Comparison of ENCODE assay signal across 8 cellular contexts in genomic region chr6:42075159-42075838, GRCh38. TPM values are rescaled to one million over a fixed set of nuclear protein-coding genes. Genes with fewer than 3 reads are reported as not detected.
DNase-seq lines count a peak whose midpoint lies in the region; ATAC-seq, FAIRE-seq and TF ChIP-seq lines count a peak whose summit lies in the region.

No MANE protein-coding gene starts in this region.

- TF ChIP-seq CTCF in GM13977 (IDR thresholded peaks at IDR 0.05; ENCODE audit: extremely low read depth, insufficient read depth, missing control alignments) (peak; percentile 82), choroid plexus epithelial cell (conservative IDR thresholded peaks at IDR 0.05; ENCODE audit: low read depth, low read length) (peak; percentile 98), liver (IDR thresholded peaks at IDR 0.05; ENCODE audit: low read depth, low read length, missing input control) (peak; percentile 75)

- intact Hi-C loops in activated CD4-positive, alpha-beta T cell treated with anti-CD3 and anti-CD28 coated beads for 36 hours (cut with DNase I, micrococcal nuclease): loop anchor here (1.0 to 5.0 kb wide), 4 partner anchors 29 to 142 kb away; partner anchors contain the start of gene MRPS10 (in 1 of the 2)

- H3K36me3 ChIP-seq in liver (ENCODE audit: control insufficient read depth in 4 of 4, insufficient read depth in 3 of 4, low read depth in 1 of 4, low read length in 3 of 4): peaks cover 16 to 52% (median 38%) of the 10 kb centered on the region in 4 donors

- no peak overlapping the region for H3K9ac ChIP-seq in liver (ENCODE audit: low read depth in 1 of 2, low read length in 2 of 2)

- no peaks in the 10 kb centered on the region for H3K9me3 ChIP-seq in liver (ENCODE audit: control insufficient read depth in 4 of 4, low read length in 3 of 4)

- POLR2A ChIA-PET in activated CD4-positive, alpha-beta T cell treated with anti-CD3 and anti-CD28 coated beads for 36 hours (lab: Charles Lee): no interaction called here

- no peak overlapping the region for H3K27ac Mint-ChIP-seq in activated CD4-positive, alpha-beta T cell treated with anti-CD3 and anti-CD28 coated beads for 36 hours

- no peaks in the 10 kb centered on the region for H3K27me3 Mint-ChIP-seq in activated CD4-positive, alpha-beta T cell treated with anti-CD3 and anti-CD28 coated beads for 36 hours

- no peaks in the 10 kb centered on the region for H3K27me3 ChIP-seq in liver (ENCODE audit: control insufficient read depth in 4 of 4, insufficient read depth in 4 of 4, low read length in 3 of 4)

- WGBS in liver: 42% methylated on average over 7 of the region's 7 CpGs

- H3K36me3 Mint-ChIP-seq in activated CD4-positive, alpha-beta T cell treated with anti-CD3 and anti-CD28 coated beads for 36 hours (ENCODE audit: low read depth): peaks cover 37% of the 10 kb centered on the region

- FAIRE-seq in A204.1 (lab: Jason Lieb, UNC): peak; percentile 90

- peaks cover 3% of the 10 kb centered on the region for H3K4me1 Mint-ChIP-seq in activated CD4-positive, alpha-beta T cell treated with anti-CD3 and anti-CD28 coated beads for 36 hours

- in situ Hi-C loops in GM13977 (cut with MboI; ENCODE audit: low pct_unique_long_range_greater_than_20kb, low sequenced_read_pairs, unreplicated experiment): no loop called here

- peak; percentile 88 to 93 for TF ChIP-seq RAD21 in liver (IDR thresholded peaks at IDR 0.05)

- H3K9me3 Mint-ChIP-seq in activated CD4-positive, alpha-beta T cell treated with anti-CD3 and anti-CD28 coated beads for 36 hours (ENCODE audit: low read depth): no peaks in the 10 kb centered on the region

- peak; percentile 63 for ATAC-seq in activated CD4-positive, alpha-beta T cell treated with anti-CD3 and anti-CD28 coated beads for 36 hours

- DNase-seq in GM13977 (ENCODE audit: low spot score) (peak; percentile 66), NCI-H345 treated with DMSO at 0.1 percent for 48 hours (lab: John Stamatoyannopoulos, UW; ENCODE audit: unreplicated experiment) (peak; percentile 32), choroid plexus epithelial cell (ENCODE audit: low read depth) (peak; percentile 83), putamen (ENCODE audit: low spot score) (no peak)
- DNase-seq in activated CD4-positive, alpha-beta T cell treated with anti-CD3 and anti-CD28 coated beads for 36 hours: peak; percentile 82
- peak; percentile 16 for DNase-seq in stimulated activated CD8-positive, alpha-beta memory T cell treated with anti-CD3 and anti-CD28 coated beads, Interleukin-12 subunit alpha, Interleukin-12 subunit beta, amount 100 ng/mL, for 4 hours (ENCODE audit: low read depth)

- no peak overlapping the region for H3K4me3 Mint-ChIP-seq in activated CD4-positive, alpha-beta T cell treated with anti-CD3 and anti-CD28 coated beads for 36 hours

- H3K27ac ChIP-seq in liver (ENCODE audit: low read depth in 1 of 2, low read length in 2 of 2): no peak overlapping the region

- no peak overlapping the region for H3K4me3 ChIP-seq in choroid plexus epithelial cell (ENCODE audit: low read depth, low read length)
- no peak overlapping the region for H3K4me3 ChIP-seq in liver (ENCODE audit: low read depth in 1 of 3, low read length in 3 of 3)

- H3K4me1 ChIP-seq in liver (ENCODE audit: control insufficient read depth in 4 of 4, insufficient read depth in 4 of 4, low read length in 3 of 4): no peaks in the 10 kb centered on the region

- CTCF ChIA-PET in activated CD4-positive, alpha-beta T cell treated with anti-CD3 and anti-CD28 coated beads for 36 hours (lab: Charles Lee): interaction anchor here (0.7 to 3.5 kb wide), 8 partner anchors 10 to 472 kb away, joined by 3 to 15 read pairs (median 3); no protein-coding TSS in a partner anchor

TF ChIP-seq in liver, 16 proteins besides CTCF, POLR2A, EP300 and RAD21:
- TF ChIP-seq JUND (IDR thresholded peaks at IDR 0.05) (no peak), HNF4A (conservative IDR thresholded peaks at IDR 0.05) (no peak), TAF1 (conservative IDR thresholded peaks at IDR 0.05) (no peak), FOXA2 (IDR thresholded peaks at IDR 0.05) (no peak), FOXA1 (IDR thresholded peaks at IDR 0.05) (no peak), HNF4G (IDR thresholded peaks at IDR 0.05) (no peak), REST (IDR thresholded peaks at IDR 0.05) (no peak), NR2F2 (IDR thresholded peaks at IDR 0.05) (no peak), EGR1 (IDR thresholded peaks at IDR 0.05; ENCODE audit: low read depth in 2 of 2) (no peak)
- TF ChIP-seq, protein P1, sequence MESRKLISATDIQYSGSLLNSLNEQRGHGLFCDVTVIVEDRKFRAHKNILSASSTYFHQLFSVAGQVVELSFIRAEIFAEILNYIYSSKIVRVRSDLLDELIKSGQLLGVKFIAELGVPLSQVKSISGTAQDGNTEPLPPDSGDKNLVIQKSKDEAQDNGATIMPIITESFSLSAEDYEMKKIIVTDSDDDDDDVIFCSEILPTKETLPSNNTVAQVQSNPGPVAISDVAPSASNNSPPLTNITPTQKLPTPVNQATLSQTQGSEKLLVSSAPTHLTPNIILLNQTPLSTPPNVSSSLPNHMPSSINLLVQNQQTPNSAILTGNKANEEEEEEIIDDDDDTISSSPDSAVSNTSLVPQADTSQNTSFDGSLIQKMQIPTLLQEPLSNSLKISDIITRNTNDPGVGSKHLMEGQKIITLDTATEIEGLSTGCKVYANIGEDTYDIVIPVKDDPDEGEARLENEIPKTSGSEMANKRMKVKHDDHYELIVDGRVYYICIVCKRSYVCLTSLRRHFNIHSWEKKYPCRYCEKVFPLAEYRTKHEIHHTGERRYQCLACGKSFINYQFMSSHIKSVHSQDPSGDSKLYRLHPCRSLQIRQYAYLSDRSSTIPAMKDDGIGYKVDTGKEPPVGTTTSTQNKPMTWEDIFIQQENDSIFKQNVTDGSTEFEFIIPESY (IDR thresholded peaks at IDR 0.05): no peak

RNA-seq across cellular contexts. Expression of gene TAF8, which starts 25.0 kb away (rescaled TPM):
- total RNA-seq in activated CD4-positive, alpha-beta T cell treated with anti-CD3 and anti-CD28 coated beads for 36 hours: 10 to 100 TPM; 52.3 to 53.1 TPM
- total RNA-seq in liver: 10 to 100 TPM in 1 of 2 donors, 1 to 10 TPM in 1; 9.0 to 11.3 TPM
- 1 to 10 TPM; 3.9 to 5.9 TPM for polyA plus RNA-seq in liver

Comparison
In these comparisons a context has a peak if more than half of its experiments do, and no peak if none do; other contexts are left out.
1. RNA of gene TAF8, which starts 25.0 kb away (total RNA-seq): 52.3 to 53.1 TPM in activated CD4-positive, alpha-beta T cell treated with anti-CD3 and anti-CD28 coated beads for 36 hours; 9.0 to 11.3 TPM in liver; every median in the first group is over 4 times any median in the second.
2. Peak in every context shown above with its lines, with median percentiles within 50 percentile points of each other: CTCF ChIP-seq.